8 cellular contexts compared by ENCODE assay signal in genomic region chr5:134005415-134006118, GRCh38. TPM values are rescaled to one million over a fixed set of nuclear protein-coding genes. Genes with fewer than 3 reads are reported as not detected.
DNase-seq lines count a peak whose midpoint lies in the region; ATAC-seq and TF ChIP-seq lines count a peak whose summit lies in the region.

No MANE protein-coding gene starts in this region.

- no peak for TF ChIP-seq POLR2A in heart left ventricle (IDR thresholded peaks at IDR 0.05)

- peak overlapping the region; percentile 94 to 100 (median 100) for H3K27ac ChIP-seq in heart left ventricle
- peak overlapping the region; percentile 97 for H3K27ac ChIP-seq in rectal smooth muscle tissue (ENCODE audit: low read depth, low read length)

- H3K4me3 ChIP-seq in AG09309 (ENCODE audit: control insufficient read depth, low read depth, low read length) (peak overlapping the region; percentile 75), heart left ventricle (peak overlapping the region; percentile 61 to 99 (median 90)), rectal smooth muscle tissue (ENCODE audit: low read length) (peak overlapping the region; percentile 81)

- no peaks in the 10 kb centered on the region for H3K9me3 ChIP-seq in heart left ventricle

- TF ChIP-seq CTCF in AG09309 (IDR thresholded peaks at IDR 0.05; ENCODE audit: control insufficient read depth, insufficient read depth, low read depth, low read length, missing control alignments) (no peak), GM20000 (IDR thresholded peaks at IDR 0.05; ENCODE audit: extremely low read depth, missing control alignments) (no peak), heart left ventricle (IDR thresholded peaks at IDR 0.05) (peak in 2 of 12 donors; percentile 1 to 8), omental fat pad (IDR thresholded peaks at IDR 0.05) (no peak)
- TF ChIP-seq CTCF in activated CD8-positive, alpha-beta T cell treated with anti-CD3 and anti-CD28 coated beads for 36 hours (IDR thresholded peaks at IDR 0.05): no peak

- CTCF ChIA-PET in activated CD8-positive, alpha-beta T cell treated with anti-CD3 and anti-CD28 coated beads for 36 hours (lab: Charles Lee): interaction anchor here (1.0 to 3.2 kb wide), 5 partner anchors 9 to 178 kb away, joined by 4 to 19 read pairs (median 4); no protein-coding TSS in a partner anchor

- H3K36me3 ChIP-seq in heart left ventricle (peaks cover 0 to 20% (median 8%) of the 10 kb centered on the region in 9 donors), rectal smooth muscle tissue (ENCODE audit: control insufficient read depth, insufficient read depth, low read length) (no peaks in the 10 kb centered on the region)

- intact Hi-C loops in activated CD8-positive, alpha-beta T cell treated with anti-CD3 and anti-CD28 coated beads for 36 hours (cut with micrococcal nuclease): no loop called here
- intact Hi-C loops in heart left ventricle (cut with DNase I): no loop called here

- H3K27me3 ChIP-seq in heart left ventricle: no peaks in the 10 kb centered on the region
- H3K27me3 ChIP-seq in rectal smooth muscle tissue (ENCODE audit: control insufficient read depth, insufficient read depth, low read length): no peaks in the 10 kb centered on the region

- H3K9ac ChIP-seq in rectal smooth muscle tissue (ENCODE audit: low read length): peak overlapping the region; percentile 83

- peak overlapping the region; percentile 89 for H3K4me3 Mint-ChIP-seq in activated CD8-positive, alpha-beta T cell treated with anti-CD3 and anti-CD28 coated beads for 36 hours

- POLR2A ChIA-PET in activated CD8-positive, alpha-beta T cell treated with anti-CD3 and anti-CD28 coated beads for 36 hours (lab: Charles Lee): interaction anchor here (0.8 to 3.4 kb wide), 19 partner anchors 8 to 643 kb away, joined by 3 to 23 read pairs (median 5); partner anchors contain the start of genes C5orf15, SEC24A, SKP1 and TCF7

- H3K36me3 Mint-ChIP-seq in activated CD8-positive, alpha-beta T cell treated with anti-CD3 and anti-CD28 coated beads for 36 hours (ENCODE audit: low read depth): peaks cover 35% of the 10 kb centered on the region

- H3K4me1 ChIP-seq in heart left ventricle (peaks cover 6 to 45% (median 41%) of the 10 kb centered on the region in 12 donors), rectal smooth muscle tissue (ENCODE audit: control insufficient read depth, insufficient read depth, low read length) (peaks cover 28% of the 10 kb centered on the region)

- no peaks in the 10 kb centered on the region for H3K9me3 Mint-ChIP-seq in activated CD8-positive, alpha-beta T cell treated with anti-CD3 and anti-CD28 coated beads for 36 hours

- peak overlapping the region; percentile 92 for H3K27ac Mint-ChIP-seq in activated CD8-positive, alpha-beta T cell treated with anti-CD3 and anti-CD28 coated beads for 36 hours

- ATAC-seq in activated CD8-positive, alpha-beta T cell treated with anti-CD3 and anti-CD28 coated beads for 36 hours: no peak
- ATAC-seq in heart left ventricle (peak in 3 of 4 donors; percentile 14 to 46 (median 35)), GM18858 (IDR thresholded peaks at IDR 0.05; ENCODE audit: unreplicated experiment) (no peak), omental fat pad (ENCODE audit: low FRiP score) (no peak)

- DNase-seq in AG09309 (ENCODE audit: low read depth) (no peak), GM20000 (ENCODE audit: low spot score) (peak; percentile 65), heart left ventricle (peak in 4 of 5 donors; percentile 47 to 70 (median 61)), NCI-H345 (lab: John Stamatoyannopoulos, UW) (no peak), omental fat pad (ENCODE audit: low spot score) (no peak)
- DNase-seq in activated CD8-positive, alpha-beta T cell treated with anti-CD3 and anti-CD28 coated beads for 36 hours: no peak

- WGBS in heart left ventricle, 4 donors: 9 to 13% (median 12%) methylated on average over 34 to 41 of the region's 41 CpGs

- peaks cover 32% of the 10 kb centered on the region for H3K4me1 Mint-ChIP-seq in activated CD8-positive, alpha-beta T cell treated with anti-CD3 and anti-CD28 coated beads for 36 hours (ENCODE audit: low read depth)

- H3K27me3 Mint-ChIP-seq in activated CD8-positive, alpha-beta T cell treated with anti-CD3 and anti-CD28 coated beads for 36 hours: no peaks in the 10 kb centered on the region

RNA-seq across cellular contexts. Expression of gene VDAC1, which starts 0.8 kb away (rescaled TPM):
- total RNA-seq in activated CD8-positive, alpha-beta T cell treated with anti-CD3 and anti-CD28 coated beads for 36 hours: 100 to 1,000 TPM; 481 to 484 TPM
- total RNA-seq in heart left ventricle: 100 to 1,000 TPM; 379 to 596 (median 548) TPM
- 100 to 1,000 TPM; 421 to 430 TPM for polyA plus RNA-seq in heart left ventricle
- total RNA-seq in omental fat pad: 100 to 1,000 TPM in 3 of 4 donors, 10 to 100 TPM in 1; 83.4 to 182 (median 150) TPM

RNA-seq across cellular contexts. Expression of gene C5orf15, which starts 37.1 kb away (rescaled TPM):
- 10 to 100 TPM; 27.4 to 30.8 TPM for total RNA-seq in activated CD8-positive, alpha-beta T cell treated with anti-CD3 and anti-CD28 coated beads for 36 hours
- 10 to 100 TPM; 30.9 to 68.6 (median 37.1) TPM for total RNA-seq in heart left ventricle
- polyA plus RNA-seq in heart left ventricle: 10 to 100 TPM; 15.8 to 35.8 TPM
- total RNA-seq in omental fat pad: 10 to 100 TPM; 31.3 to 53.1 (median 41.2) TPM

Comparison
In these comparisons a context has a peak if more than half of its experiments do, and no peak if none do; other contexts are left out.
1. DNase-seq: peak in GM20000 (single experiment) and heart left ventricle (4 of 5); none in AG09309 (single experiment), activated CD8-positive, alpha-beta T cell treated with anti-CD3 and anti-CD28 coated beads for 36 hours (single experiment), NCI-H345 (single experiment) and omental fat pad (single experiment).
2. ATAC-seq: peak in heart left ventricle (3 of 4); none in activated CD8-positive, alpha-beta T cell treated with anti-CD3 and anti-CD28 coated beads for 36 hours (single experiment), GM18858 (single experiment) and omental fat pad (single experiment).
3. Peak in every context shown above with its lines, with median percentiles within 50 percentile points of each other: H3K4me3 ChIP-seq.